Comparison of ENCODE assay signal across 12 cellular contexts in genomic region chr17:47946516-47946915, GRCh38. TPM values are rescaled to one million over a fixed set of nuclear protein-coding genes. Genes with fewer than 3 reads are reported as not detected.
DNase-seq lines count a peak whose midpoint lies in the region; ATAC-seq and TF ChIP-seq lines count a peak whose summit lies in the region.
"Had no signal": no experiment of that assay in that cellular context is flagged by ENCODE, and none has a peak within 500 bp of the region (broad histone marks: within the 10 kb centered on the region; RNA-seq: fewer than 3 reads in every experiment).

No MANE protein-coding gene starts in this region.

- H3K27ac Mint-ChIP-seq in MCF 10A (ENCODE audit: low read depth, unreplicated experiment): peak overlapping the region; percentile 19
- H3K27ac Mint-ChIP-seq in brain: peak overlapping the region in 3 of 5 experiments; percentile 57 to 91 (median 90)
- H3K27ac Mint-ChIP-seq in neural crest cell (ENCODE audit: unreplicated experiment): no peak overlapping the region
- peak overlapping the region; percentile 76 for H3K27ac Mint-ChIP-seq in type B pancreatic cell
- H3K27ac Mint-ChIP-seq: endodermal cell had no signal

- no peaks in the 10 kb centered on the region for H3K27me3 ChIP-seq in mammary epithelial cell (ENCODE audit: insufficient read depth, low read length)

- TF ChIP-seq CTCF in MCF 10A (IDR thresholded peaks at IDR 0.05; ENCODE audit: unreplicated experiment): no peak
- no peak for TF ChIP-seq CTCF in mammary epithelial cell (conservative IDR thresholded peaks at IDR 0.05 in 1 of 2, IDR thresholded peaks at IDR 0.05 in 1 of 2; ENCODE audit: extremely low read depth in 1 of 2, insufficient read depth in 1 of 2, low read depth in 1 of 2, low read length in 2 of 2)
- no peak for TF ChIP-seq CTCF in brain (conservative IDR thresholded peaks at IDR 0.05)
- TF ChIP-seq CTCF in neural crest cell (conservative IDR thresholded peaks at IDR 0.05): no peak
- no peak for TF ChIP-seq CTCF in type B pancreatic cell (conservative IDR thresholded peaks at IDR 0.05)

- no peak for ATAC-seq in GM21515 (IDR thresholded peaks at IDR 0.05; ENCODE audit: unreplicated experiment)

- H3K27ac ChIP-seq in mammary epithelial cell (ENCODE audit: insufficient read depth, low read depth, low read length): no peak overlapping the region

- in situ Hi-C loops in mammary epithelial cell (cut with MboI; ENCODE audit: low sequenced_read_pairs in 2 of 2) (loop anchor here in 1 of 2 donors (10.0 kb wide), 1 partner anchor 102 kb away; the partner anchor contains the start of gene SCRN2), G401 (cut with HindIII; ENCODE audit: low sequenced_read_pairs) (no loop called here)

- H3K4me1 ChIP-seq in mammary epithelial cell (ENCODE audit: insufficient read depth, low read length): peaks cover 46% of the 10 kb centered on the region

- H3K79me2 ChIP-seq in mammary epithelial cell (ENCODE audit: insufficient read depth, low read length): peaks cover 21% of the 10 kb centered on the region

- BruUV-seq in MCF 10A (replicated peaks; lab: Mats Ljungman, UMichigan) (no TSS peak), mammary epithelial cell (replicated peaks; lab: Mats Ljungman, UMichigan) (no TSS peak)

- H3K4me3 ChIP-seq in mammary epithelial cell (replicated peaks in 1 of 3; ENCODE audit: insufficient read depth in 1 of 3, low read depth in 2 of 3, low read length in 3 of 3): no peak overlapping the region

- intact Hi-C loops in MCF 10A (cut with micrococcal nuclease) (loop anchor here (5.0 kb wide), 1 partner anchor 186 kb away; no protein-coding TSS in a partner anchor), mammary epithelial cell (cut with micrococcal nuclease) (loop anchor here (10.0 kb wide), 1 partner anchor 188 kb away; no protein-coding TSS in a partner anchor)

- POLR2A ChIA-PET in MCF 10A (lab: Yijun Ruan, JAX): interaction anchor here (0.6 to 7.3 kb wide), 14 partner anchors 8 to 281 kb away, joined by 3 to 117 read pairs (median 6); partner anchors contain the start of genes CDK5RAP3, PRR15L, SCRN2 and SP2

- CTCF ChIA-PET in MCF 10A (lab: Yijun Ruan, JAX) (interaction anchor here (0.6 to 15.6 kb wide), 24 partner anchors 8 to 187 kb away, joined by 3 to 336 read pairs (median 4); partner anchors contain the start of genes CDK5RAP3, PRR15L, SCRN2 and SP2), mammary epithelial cell (lab: Charles Lee; ENCODE audit: low non-redundant PET) (interaction anchor here (0.6 to 1.3 kb wide), 7 partner anchors 9 to 641 kb away, joined by 3 to 6 read pairs (median 3); partner anchors contain the start of genes CDK5RAP3 and SP2)

- H3K4me1 Mint-ChIP-seq in MCF 10A (ENCODE audit: insufficient read depth, unreplicated experiment): peaks cover 26% of the 10 kb centered on the region
- peaks cover 31% of the 10 kb centered on the region for H3K4me1 Mint-ChIP-seq in brain
- H3K4me1 Mint-ChIP-seq in neural crest cell: peaks cover 24% of the 10 kb centered on the region
- peaks cover 18% of the 10 kb centered on the region for H3K4me1 Mint-ChIP-seq in type B pancreatic cell (ENCODE audit: unreplicated experiment)

- DNase-seq in MCF 10A (ENCODE audit: unreplicated experiment): no peak
- DNase-seq in mammary epithelial cell: no peak
- DNase-seq in neural crest cell (ENCODE audit: low read depth, low spot score): no peak
- no peak for DNase-seq in type B pancreatic cell (ENCODE audit: extremely low spot score, unreplicated experiment)
- DNase-seq in G401 (ENCODE audit: low spot score): no peak
- DNase-seq in DMS 273 (lab: John Stamatoyannopoulos, UW; ENCODE audit: unreplicated experiment): no peak

- peaks cover 38% of the 10 kb centered on the region for H3K36me3 Mint-ChIP-seq in MCF 10A (ENCODE audit: insufficient read depth, unreplicated experiment)
- no peaks in the 10 kb centered on the region for H3K36me3 Mint-ChIP-seq in brain
- no peaks in the 10 kb centered on the region for H3K36me3 Mint-ChIP-seq in neural crest cell (ENCODE audit: low read depth)
- no peaks in the 10 kb centered on the region for H3K36me3 Mint-ChIP-seq in type B pancreatic cell

- H3K4me2 ChIP-seq in mammary epithelial cell (ENCODE audit: insufficient read depth, low read depth, low read length): no peak overlapping the region

- H3K36me3 ChIP-seq in mammary epithelial cell (ENCODE audit: insufficient read depth, low read length): peaks cover 14% of the 10 kb centered on the region

- H4K20me1 ChIP-seq in mammary epithelial cell (ENCODE audit: insufficient read depth, low read length): no peaks in the 10 kb centered on the region

- no peaks in the 10 kb centered on the region for H3K27me3 Mint-ChIP-seq in MCF 10A (ENCODE audit: insufficient read depth, unreplicated experiment)
- no peaks in the 10 kb centered on the region for H3K27me3 Mint-ChIP-seq in brain
- peaks cover 2% of the 10 kb centered on the region for H3K27me3 Mint-ChIP-seq in neural crest cell (ENCODE audit: low read depth)
- H3K27me3 Mint-ChIP-seq in type B pancreatic cell: no peaks in the 10 kb centered on the region
- H3K27me3 Mint-ChIP-seq: naive B cell had no signal

- H3K9me3 Mint-ChIP-seq in MCF 10A (ENCODE audit: unreplicated experiment): no peaks in the 10 kb centered on the region
- H3K9me3 Mint-ChIP-seq in brain: no peaks in the 10 kb centered on the region
- no peaks in the 10 kb centered on the region for H3K9me3 Mint-ChIP-seq in neural crest cell
- H3K9me3 Mint-ChIP-seq in type B pancreatic cell: no peaks in the 10 kb centered on the region
- H3K9me3 Mint-ChIP-seq: endodermal cell; naive B cell; T-helper 1 cell treated with Interleukin-12 subunit alpha and Interleukin-12 subunit beta and Interleukin-4 antibody, amounts not matched to agents 30 μg/mL and 1 μg/mL, for 36 hours had no signal

- no peaks in the 10 kb centered on the region for H3K9me3 ChIP-seq in mammary epithelial cell (replicated peaks; ENCODE audit: insufficient read depth, low read length)

- H3K9ac ChIP-seq in mammary epithelial cell (ENCODE audit: insufficient read depth, low read length): no peak overlapping the region

- H2AFZ ChIP-seq in mammary epithelial cell (ENCODE audit: low read depth, low read length): no peak overlapping the region

- 93% methylated on average over 5 of the region's 6 CpGs for WGBS in mammary epithelial cell (ENCODE audit: low coverage, missing lambda C conversion rate)

- H3K4me3 Mint-ChIP-seq in MCF 10A (ENCODE audit: unreplicated experiment): no peak overlapping the region
- peak overlapping the region in 1 of 5 experiments; percentile 79 for H3K4me3 Mint-ChIP-seq in brain
- peak overlapping the region; percentile 11 for H3K4me3 Mint-ChIP-seq in neural crest cell
- no peak overlapping the region for H3K4me3 Mint-ChIP-seq in type B pancreatic cell
- H3K4me3 Mint-ChIP-seq: endodermal cell; T-helper 1 cell treated with Interleukin-12 subunit alpha and Interleukin-12 subunit beta and Interleukin-4 antibody, amounts not matched to agents 30 μg/mL and 1 μg/mL, for 36 hours had no signal

- dilution Hi-C loops in mammary epithelial cell (cut with HindIII; ENCODE audit: low sequenced_read_pairs): no loop called here

RNA-seq across cellular contexts. Expression of gene PNPO, which starts 5.1 kb away (rescaled TPM):
- 56.8 and 58.4 TPM in 2 replicates for total RNA-seq in MCF 10A (2022)
- total RNA-seq in mammary epithelial cell: 10 to 100 TPM; 63.5 to 89.5 TPM
- 62.4 TPM for polyA plus RNA-seq in mammary epithelial cell
- polyA minus RNA-seq in mammary epithelial cell: 78.2 TPM
- polyA plus RNA-seq in brain (ENCODE audit: insufficient read depth, low read depth, low replicate concordance): 24.4 TPM
- 7.1 and 7.5 TPM in 2 replicates for total RNA-seq in neural crest cell
- total RNA-seq in type B pancreatic cell (ENCODE audit: low replicate concordance): 12.8 and 16.3 TPM in 2 replicates
- 50.2 and 90.7 TPM in 2 replicates for total RNA-seq in G401 (2014; rRNA removed; shearing (Covaris generic))

RNA-seq across cellular contexts. Expression of gene PRR15L, which starts 11.2 kb away (rescaled TPM):
- total RNA-seq in MCF 10A (2022) (not detected in 2 replicates), mammary epithelial cell (under 1 TPM; 0.33 to 0.50 TPM), neural crest cell (not detected in 2 replicates), type B pancreatic cell (ENCODE audit: low replicate concordance) (20.0 and 32.5 TPM in 2 replicates)
- polyA plus RNA-seq in mammary epithelial cell (0.74 TPM), brain (ENCODE audit: insufficient read depth, low read depth, low replicate concordance) (30.5 TPM)
- not detected for polyA minus RNA-seq in mammary epithelial cell
- not detected in 2 replicates for total RNA-seq in G401 (2014; rRNA removed; shearing (Covaris generic))
- total RNA-seq: temporal lobe had no signal

RNA-seq across cellular contexts. Expression of gene CDK5RAP3, which starts 24.4 kb away (rescaled TPM):
- total RNA-seq in MCF 10A (2022) (132 and 149 TPM in 2 replicates), mammary epithelial cell (100 to 1,000 TPM in 1 of 2 donors, 10 to 100 TPM in 1; 35.3 to 116 TPM), neural crest cell (285 and 301 TPM in 2 replicates), type B pancreatic cell (ENCODE audit: low replicate concordance) (187 and 217 TPM in 2 replicates)
- polyA plus RNA-seq in mammary epithelial cell (70.6 TPM), brain (ENCODE audit: insufficient read depth, low read depth, low replicate concordance) (106 TPM)
- 121 TPM for polyA minus RNA-seq in mammary epithelial cell
- total RNA-seq in G401 (2014; rRNA removed; shearing (Covaris generic)): 101 and 129 TPM in 2 replicates

RNA-seq across cellular contexts. Expression of gene SP2, which starts 50.5 kb away (rescaled TPM):
- 11.9 and 15.1 TPM in 2 replicates for total RNA-seq in MCF 10A (2022)
- total RNA-seq in mammary epithelial cell: 10 to 100 TPM in 1 of 2 donors, 1 to 10 TPM in 1; 1.5 to 14.9 TPM
- polyA plus RNA-seq in mammary epithelial cell: 3.9 TPM
- 2.3 TPM for polyA minus RNA-seq in mammary epithelial cell
- polyA plus RNA-seq in brain (ENCODE audit: insufficient read depth, low read depth, low replicate concordance): 31.6 TPM
- 22.4 and 23.2 TPM in 2 replicates for total RNA-seq in neural crest cell
- 16.9 and 22.0 TPM in 2 replicates for total RNA-seq in type B pancreatic cell (ENCODE audit: low replicate concordance)
- 0.68 and 0.71 TPM in 2 replicates for total RNA-seq in G401 (2014; rRNA removed; shearing (Covaris generic))

Comparison
In these comparisons a context has a peak if more than half of its experiments do, and no peak if none do; other contexts are left out.
1. RNA of gene PRR15L, which starts 11.2 kb away (total RNA-seq): 20.0 to 32.5 TPM in type B pancreatic cell; 0.33 to 0.50 TPM in mammary epithelial cell, not detected in MCF 10A, not detected in neural crest cell and not detected in G401; every median in the first group is over 10 times any median in the second.